1 cellular context compared by ENCODE assay signal in the genomic region with DNA sequence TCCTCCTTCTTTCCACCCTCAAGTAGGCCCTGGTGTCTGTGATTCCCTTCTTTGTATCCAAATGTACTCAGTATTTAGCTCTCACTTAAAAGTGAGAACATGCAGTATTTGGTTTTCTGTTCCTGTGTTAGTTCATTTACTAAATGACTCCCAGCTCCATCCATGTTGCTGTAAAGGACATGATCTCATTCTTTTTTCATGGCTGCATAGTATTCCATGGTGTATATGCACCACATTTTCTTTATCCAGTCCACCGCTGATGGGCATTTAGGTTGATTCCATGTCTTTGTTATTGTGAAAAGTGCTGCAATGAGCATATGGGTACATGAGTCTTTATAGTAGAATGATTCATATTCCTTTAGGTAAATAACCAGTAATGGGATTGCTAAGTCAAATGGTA.
TF ChIP-seq lines count a peak whose summit lies in the region.

No MANE protein-coding gene starts in this region.

TF ChIP-seq in K562, 482 proteins besides CTCF, POLR2A, EP300 and RAD21 (continued from another document):
- TF ChIP-seq KDM1A (IDR thresholded peaks at IDR 0.05), result peak in 1 of 2 experiments; percentile 42; a peak in 1 of 4 replicates
- TF ChIP-seq ZNF146 (CRISPR knock-in tag; IDR thresholded peaks at IDR 0.05; ENCODE audit: unreplicated experiment), result peak; percentile 94
